ENCODE assay signal across 27 cellular contexts in the genomic region with DNA sequence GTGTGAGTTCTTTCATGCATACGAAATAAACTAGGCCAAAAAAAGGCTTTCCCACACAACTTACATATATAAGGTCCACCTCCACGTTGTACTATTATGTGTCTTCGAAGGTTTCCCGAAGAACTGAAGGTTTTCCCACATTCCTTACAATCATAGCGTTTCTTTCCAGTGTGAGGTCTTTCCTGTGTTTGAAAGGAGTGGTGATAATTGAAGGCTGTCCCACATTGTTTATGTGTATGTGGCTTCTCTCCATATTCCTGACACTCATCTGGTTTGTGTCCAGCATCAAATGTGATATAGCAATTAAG. TPM values are rescaled to one million over a fixed set of nuclear protein-coding genes. Genes with fewer than 3 reads are reported as not detected.
"Had no signal": no experiment of that assay in that cellular context is flagged by ENCODE, and none has a peak within 500 bp of the region (broad histone marks: within the 10 kb centered on the region; RNA-seq: fewer than 3 reads in every experiment).

No MANE protein-coding gene starts in this region.

- H3K27me3 ChIP-seq: ascending aorta, body of pancreas, SJSA1 had no signal

- DNase-seq: activated CD4-positive, alpha-beta T cell treated with anti-CD3 and anti-CD28 coated beads for 4 hours; activated CD8-positive, alpha-beta memory T cell treated with anti-CD3 and anti-CD28 coated beads, Interleukin-2, amount 50 U/mL, for 48 hours; activated CD8-positive, alpha-beta T cell treated with anti-CD3 and anti-CD28 coated beads for 36 hours; activated effector memory CD4-positive, alpha-beta T cell treated with Interleukin-2 at 50 U/mL for 16 hours; activated naive CD4-positive, alpha-beta T cell; activated T-cell treated with anti-CD3 and anti-CD28 coated beads, Interleukin-2, amount 50 U/mL, for 1 hour; amniotic stem cell; body of pancreas; Karpas-422; MM.1S; NCI-H1105; NCI-H1436; NCI-H1694 treated with DMSO at 0.1 percent for 48 hours; NCI-H2029 treated with DMSO at 0.1 percent for 48 hours; NCI-H446; NCI-H524; PC-3; SHP77 had no signal

- H3K4me1 Mint-ChIP-seq: activated naive CD4-positive, alpha-beta T cell treated with anti-CD3 and anti-CD28 coated beads, Interleukin-2, amount 50 U/mL, for 24 hours; central memory CD8-positive, alpha-beta T cell had no signal

- H3K27ac Mint-ChIP-seq: activated CD8-positive, alpha-beta T cell treated with anti-CD3 and anti-CD28 coated beads for 36 hours; activated naive CD4-positive, alpha-beta T cell treated with anti-CD3 and anti-CD28 coated beads, Interleukin-2, amount 50 U/mL, for 24 hours; activated T-helper 1 cell treated with anti-CD3 and anti-CD28 coated beads, Interleukin-12 subunit alpha, Interleukin-12 subunit beta, Interleukin-2, Interleukin-4 antibody, amounts not matched to agents 30 ng/mL and 10 ng/mL and 1 ng/mL, durations not matched to agents 14 hours and 24 hours and 36 hours; T-helper 1 cell treated with Interleukin-12 subunit alpha and Interleukin-12 subunit beta and Interleukin-4 antibody, amounts not matched to agents 30 μg/mL and 1 μg/mL, for 36 hours had no signal

- FAIRE-seq: RCC 7860 had no signal

- H3K4me3 ChIP-seq: ascending aorta, body of pancreas, SJSA1 had no signal

- H3K27me3 Mint-ChIP-seq: activated CD8-positive, alpha-beta T cell treated with anti-CD3 and anti-CD28 coated beads for 36 hours; activated naive CD4-positive, alpha-beta T cell treated with anti-CD3 and anti-CD28 coated beads, Interleukin-2, amount 50 U/mL, for 24 hours; central memory CD8-positive, alpha-beta T cell had no signal

- H3K4me1 ChIP-seq: ascending aorta, body of pancreas, SJSA1 had no signal

- H3K27ac ChIP-seq: ascending aorta, body of pancreas, SJSA1 had no signal

- H3K4me3 Mint-ChIP-seq: activated CD8-positive, alpha-beta T cell treated with anti-CD3 and anti-CD28 coated beads for 36 hours; activated naive CD4-positive, alpha-beta T cell treated with anti-CD3 and anti-CD28 coated beads, Interleukin-2, amount 50 U/mL, for 24 hours; activated T-helper 1 cell treated with anti-CD3 and anti-CD28 coated beads, Interleukin-12 subunit alpha, Interleukin-12 subunit beta, Interleukin-2, Interleukin-4 antibody, amounts not matched to agents 30 ng/mL and 10 ng/mL and 1 ng/mL, durations not matched to agents 14 hours and 24 hours and 36 hours; central memory CD8-positive, alpha-beta T cell; T-helper 1 cell treated with Interleukin-12 subunit alpha and Interleukin-12 subunit beta and Interleukin-4 antibody, amounts not matched to agents 30 μg/mL and 1 μg/mL, for 36 hours had no signal

- ATAC-seq: activated CD4-positive, CD25-positive, alpha-beta regulatory T cell treated with anti-CD3 and anti-CD28 coated beads, Interleukin-2, amount 50 U/mL, for 24 hours; activated CD8-positive, alpha-beta T cell treated with anti-CD3 and anti-CD28 coated beads for 36 hours; body of pancreas; PC-3; SK-N-SH treated with all-trans-retinoic acid at 6 μM for 48 hours had no signal

RNA-seq across cellular contexts. Expression of gene ZNF563, which starts 17.4 kb away (rescaled TPM):
- total RNA-seq: ascending aorta had no signal
